ENCODE assay signal across 23 cellular contexts in genomic region chr10:131577178-131577555, GRCh38.
"Had no signal": no experiment of that assay in that cellular context is flagged by ENCODE, and none has a peak within 500 bp of the region (broad histone marks: within the 10 kb centered on the region; RNA-seq: fewer than 3 reads in every experiment).

No MANE protein-coding gene starts in this region.

- H3K36me3 ChIP-seq: brain microvascular endothelial cell, cardiac muscle cell had no signal

- H3K4me1 Mint-ChIP-seq: activated B cell treated with CpG ODN at 0.5 μM for 24 hours; activated CD4-positive, alpha-beta memory T cell treated with anti-CD3 and anti-CD28 coated beads, Interleukin-2, amount 10 ng/mL, durations not matched to agents 7 days and 5 days; activated CD4-positive, alpha-beta T cell treated with anti-CD3 and anti-CD28 coated beads, Interleukin-2, amount 10 ng/mL, durations not matched to agents 7 days and 5 days; activated naive CD4-positive, alpha-beta T cell treated with anti-CD3 and anti-CD28 coated beads, Interleukin-2, amount 10 ng/mL, durations not matched to agents 7 days and 5 days; activated naive CD8-positive, alpha-beta T cell treated with anti-CD3 and anti-CD28 coated beads for 36 hours; IgD-negative memory B cell; T-helper 17 cell had no signal

- ATAC-seq: activated T-cell treated with anti-CD3 and anti-CD28 coated beads, Interleukin-2, amount 50 U/mL, for 72 hours; PC-3; T-helper 17 cell had no signal

- H3K36me3 Mint-ChIP-seq: activated naive CD4-positive, alpha-beta T cell treated with anti-CD3 and anti-CD28 coated beads, Interleukin-2, amount 10 ng/mL, durations not matched to agents 7 days and 5 days; activated naive CD8-positive, alpha-beta T cell treated with anti-CD3 and anti-CD28 coated beads for 36 hours; IgD-negative memory B cell had no signal

- H3K4me3 ChIP-seq: cardiac muscle cell had no signal

- H3K9me3 Mint-ChIP-seq: activated B cell treated with CpG ODN at 0.5 μM for 24 hours; activated CD4-positive, alpha-beta T cell treated with anti-CD3 and anti-CD28 coated beads, Interleukin-2, amount 10 ng/mL, durations not matched to agents 7 days and 5 days; activated naive CD4-positive, alpha-beta T cell treated with anti-CD3 and anti-CD28 coated beads, Interleukin-2, amount 10 ng/mL, durations not matched to agents 7 days and 5 days; activated naive CD8-positive, alpha-beta T cell treated with anti-CD3 and anti-CD28 coated beads for 36 hours; activated T-cell treated with anti-CD3 and anti-CD28 coated beads, Interleukin-2, amount 50 U/mL, for 72 hours; activated T-helper 2 cell treated with anti-CD3 and anti-CD28 coated beads, Interferon-gamma antibody, Interleukin-2, Interleukin-4, amounts not matched to agents 10 μg/mL and 5 μg/mL and 100 μg/mL, durations not matched to agents 14 hours and 24 hours and 36 hours had no signal

- H3K27me3 Mint-ChIP-seq: activated B cell treated with CpG ODN at 0.5 μM for 24 hours; activated CD4-positive, alpha-beta memory T cell treated with anti-CD3 and anti-CD28 coated beads, Interleukin-2, amount 10 ng/mL, durations not matched to agents 7 days and 5 days; activated CD4-positive, alpha-beta T cell treated with anti-CD3 and anti-CD28 coated beads, Interleukin-2, amount 10 ng/mL, durations not matched to agents 7 days and 5 days; activated naive CD4-positive, alpha-beta T cell treated with anti-CD3 and anti-CD28 coated beads, Interleukin-2, amount 10 ng/mL, durations not matched to agents 7 days and 5 days; activated naive CD8-positive, alpha-beta T cell treated with anti-CD3 and anti-CD28 coated beads for 36 hours; IgD-negative memory B cell; T-helper 17 cell had no signal

- H3K27ac ChIP-seq: brain microvascular endothelial cell, cardiac muscle cell had no signal

- DNase-seq: activated B cell treated with CpG ODN at 0.5 μM for 24 hours; activated CD4-positive, alpha-beta memory T cell treated with anti-CD3 and anti-CD28 coated beads, Interleukin-2, amount 10 ng/mL, durations not matched to agents 7 days and 5 days; activated CD4-positive, alpha-beta T cell treated with anti-CD3 and anti-CD28 coated beads for 1 hour; activated CD4-positive, alpha-beta T cell treated with anti-CD3 and anti-CD28 coated beads, Interleukin-2, amount 10 ng/mL, durations not matched to agents 7 days and 5 days; activated gamma-delta T cell treated with Interleukin-2 at 50 U/mL for 16 hours; activated naive CD4-positive, alpha-beta T cell treated with anti-CD3 and anti-CD28 coated beads, Interleukin-2, amount 10 ng/mL, durations not matched to agents 7 days and 5 days; activated naive CD8-positive, alpha-beta T cell treated with anti-CD3 and anti-CD28 coated beads for 36 hours; activated T-cell treated with anti-CD3 and anti-CD28 coated beads, Interleukin-2, amount 50 U/mL, for 72 hours; brain microvascular endothelial cell; KG1; NCI-H1092 treated with DMSO at 0.1 percent for 48 hours; NCI-H1436; NCI-H1694 treated with DMSO at 0.1 percent for 48 hours; NCI-H2081; NCI-H446; NCI-H524; PC-3; SIG-M5; T-helper 17 cell; T-helper 9 cell had no signal

- H3K27ac Mint-ChIP-seq: activated B cell treated with CpG ODN at 0.5 μM for 24 hours; activated CD4-positive, alpha-beta memory T cell treated with anti-CD3 and anti-CD28 coated beads, Interleukin-2, amount 10 ng/mL, durations not matched to agents 7 days and 5 days; activated CD4-positive, alpha-beta T cell treated with anti-CD3 and anti-CD28 coated beads, Interleukin-2, amount 10 ng/mL, durations not matched to agents 7 days and 5 days; activated naive CD4-positive, alpha-beta T cell treated with anti-CD3 and anti-CD28 coated beads, Interleukin-2, amount 10 ng/mL, durations not matched to agents 7 days and 5 days; activated naive CD8-positive, alpha-beta T cell treated with anti-CD3 and anti-CD28 coated beads for 36 hours; activated T-cell treated with anti-CD3 and anti-CD28 coated beads, Interleukin-2, amount 50 U/mL, for 72 hours; activated T-helper 2 cell treated with anti-CD3 and anti-CD28 coated beads, Interferon-gamma antibody, Interleukin-2, Interleukin-4, amounts not matched to agents 10 μg/mL and 5 μg/mL and 100 μg/mL, durations not matched to agents 14 hours and 24 hours and 36 hours; IgD-negative memory B cell; T-helper 17 cell had no signal

- H3K4me3 Mint-ChIP-seq: activated B cell treated with CpG ODN at 0.5 μM for 24 hours; activated CD4-positive, alpha-beta memory T cell treated with anti-CD3 and anti-CD28 coated beads, Interleukin-2, amount 10 ng/mL, durations not matched to agents 7 days and 5 days; activated CD4-positive, alpha-beta T cell treated with anti-CD3 and anti-CD28 coated beads, Interleukin-2, amount 10 ng/mL, durations not matched to agents 7 days and 5 days; activated naive CD4-positive, alpha-beta T cell treated with anti-CD3 and anti-CD28 coated beads, Interleukin-2, amount 10 ng/mL, durations not matched to agents 7 days and 5 days; activated naive CD8-positive, alpha-beta T cell treated with anti-CD3 and anti-CD28 coated beads for 36 hours; activated T-cell treated with anti-CD3 and anti-CD28 coated beads, Interleukin-2, amount 50 U/mL, for 72 hours; IgD-negative memory B cell; T-helper 17 cell had no signal

- H3K27me3 ChIP-seq: brain microvascular endothelial cell, cardiac muscle cell had no signal
